ENCODE assay signal across 20 cellular contexts in genomic region chr11:35912883-35913614, GRCh38. TPM values are rescaled to one million over a fixed set of nuclear protein-coding genes. Genes with fewer than 3 reads are reported as not detected.
DNase-seq lines count a peak whose midpoint lies in the region; ATAC-seq and TF ChIP-seq lines count a peak whose summit lies in the region.
"Had no signal": no experiment of that assay in that cellular context is flagged by ENCODE, and none has a peak within 500 bp of the region (broad histone marks: within the 10 kb centered on the region; RNA-seq: fewer than 3 reads in every experiment).

No MANE protein-coding gene starts in this region.

- H3K36me3 ChIP-seq in neural cell (ENCODE audit: insufficient read depth, low read length) (no peaks in the 10 kb centered on the region), neuronal stem cell (replicated peaks in 1 of 2; ENCODE audit: control insufficient read depth in 2 of 2, insufficient read depth in 2 of 2, low read length in 2 of 2) (no peaks in the 10 kb centered on the region)

- no peak overlapping the region for H2BK15ac ChIP-seq in neuronal stem cell (ENCODE audit: low read length)

- no peaks in the 10 kb centered on the region for H4K20me1 ChIP-seq in neural cell (ENCODE audit: insufficient read depth)

- H3K9me3 ChIP-seq in neural cell (ENCODE audit: low read length) (no peaks in the 10 kb centered on the region), neuronal stem cell (replicated peaks in 1 of 2; ENCODE audit: control insufficient read depth in 2 of 2, insufficient read depth in 1 of 2, low read depth in 1 of 2, low read length in 2 of 2) (no peaks in the 10 kb centered on the region)
- H3K9me3 ChIP-seq: SK-N-SH had no signal

- DNase-seq in GM10266 (ENCODE audit: extremely low spot score) (peak; percentile 22), GM20000 (ENCODE audit: low spot score) (peak; percentile 13), neuronal stem cell (ENCODE audit: low spot score) (no peak), 8988T (no peak)
- no peak for DNase-seq in activated CD4-positive, alpha-beta T cell treated with anti-CD3 and anti-CD28 coated beads for 1 hour
- DNase-seq: COR-L47, DMS 273 treated with DMSO at 0.1 percent for 48 hours, MM.1S, NCI-H1092, NCI-H1436 treated with DMSO at 0.1 percent for 48 hours, NCI-H2081, NCI-H510A treated with DMSO at 0.1 percent for 48 hours, NCI-H82, PC-3, RPMI8226, SHP77 treated with DMSO at 0.1 percent for 48 hours, SK-N-SH had no signal

- H3K4me1 ChIP-seq in neuronal stem cell (ENCODE audit: control insufficient read depth in 2 of 2, insufficient read depth in 1 of 2, low read depth in 1 of 2, low read length in 2 of 2) = no peaks in the 10 kb centered on the region

- peak; percentile 25 for ATAC-seq in HG03469 (IDR thresholded peaks at IDR 0.05; ENCODE audit: unreplicated experiment)
- ATAC-seq in GM21717 (IDR thresholded peaks at IDR 0.05; ENCODE audit: unreplicated experiment) = no peak
- ATAC-seq: PC-3 had no signal

- H3K4me2 ChIP-seq in neural cell (ENCODE audit: low read length) = no peak overlapping the region
- no peak overlapping the region for H3K4me2 ChIP-seq in neuronal stem cell (ENCODE audit: insufficient read depth, low read length, poor library complexity, severe bottlenecking)
- H3K4me2 ChIP-seq: SK-N-SH had no signal

- H2BK120ac ChIP-seq in neuronal stem cell (ENCODE audit: low read depth, low read length) = no peak overlapping the region

- TF ChIP-seq EP300 in neural cell (conservative IDR thresholded peaks at IDR 0.05; ENCODE audit: poor library complexity, severe bottlenecking) = peak; percentile 84

- H3K18ac ChIP-seq in neuronal stem cell (ENCODE audit: low read length) = no peak overlapping the region

- no peak overlapping the region for H3K4ac ChIP-seq in neuronal stem cell (ENCODE audit: low read length)

- H4K8ac ChIP-seq in neuronal stem cell (ENCODE audit: low read depth, low read length) = no peak overlapping the region

- no peak for TF ChIP-seq CTCF in GM10266 (IDR thresholded peaks at IDR 0.05; ENCODE audit: control insufficient read depth, insufficient read depth, low read depth, missing control alignments)
- no peak for TF ChIP-seq CTCF in GM20000 (IDR thresholded peaks at IDR 0.05; ENCODE audit: extremely low read depth, missing control alignments)
- TF ChIP-seq CTCF in neural cell (IDR thresholded peaks at IDR 0.05; ENCODE audit: poor library complexity, severe bottlenecking) = no peak

- no peak overlapping the region for H3K23ac ChIP-seq in neuronal stem cell (ENCODE audit: low read depth, low read length, poor library complexity)

- no peak overlapping the region for H4K91ac ChIP-seq in neuronal stem cell (ENCODE audit: low read depth, low read length, poor library complexity)

- H3K4me3 ChIP-seq in neural cell (ENCODE audit: low read length) (no peak overlapping the region), neuronal stem cell (ENCODE audit: low read length in 2 of 2) (no peak overlapping the region)

- H3K9ac ChIP-seq in neural cell (ENCODE audit: low read length) = no peak overlapping the region
- no peak overlapping the region for H3K9ac ChIP-seq in neuronal stem cell (ENCODE audit: low read depth, low read length, poor library complexity)
- H3K9ac ChIP-seq: SK-N-SH had no signal

- no peak overlapping the region for H2AK5ac ChIP-seq in neuronal stem cell (ENCODE audit: low read depth, low read length)

- H3K79me1 ChIP-seq in neuronal stem cell (ENCODE audit: low read depth, low read length) = no peaks in the 10 kb centered on the region

- H3K9me2 ChIP-seq in neural cell (ENCODE audit: insufficient read depth, low read length) = no peaks in the 10 kb centered on the region
- H3K9me2 ChIP-seq: SK-N-SH had no signal

- no peaks in the 10 kb centered on the region for H3F3A ChIP-seq in neural cell (ENCODE audit: insufficient read depth, low read length, poor library complexity, severe bottlenecking)

- H2AFZ ChIP-seq in neural cell (ENCODE audit: low read depth, low read length) = no peak overlapping the region
- no peak overlapping the region for H2AFZ ChIP-seq in neuronal stem cell (ENCODE audit: low read length)

- H2BK12ac ChIP-seq in neuronal stem cell (ENCODE audit: low read length) = no peak overlapping the region

- no peak for TF ChIP-seq RAD21 in neural cell (conservative IDR thresholded peaks at IDR 0.05)

- H3K14ac ChIP-seq in neuronal stem cell (ENCODE audit: low read length) = no peak overlapping the region

- H3K27ac ChIP-seq in neural cell (ENCODE audit: low read length) (no peak overlapping the region), neuronal stem cell (replicated peaks; ENCODE audit: low read length) (no peak overlapping the region)

- H3K27me3 ChIP-seq in neural cell (ENCODE audit: insufficient read depth, low read depth, low read length) = no peaks in the 10 kb centered on the region
- H3K27me3 ChIP-seq in neuronal stem cell (ENCODE audit: control insufficient read depth in 3 of 3, insufficient read depth in 3 of 3, low read depth in 1 of 3, low read length in 3 of 3) = no peaks in the 10 kb centered on the region

- no peaks in the 10 kb centered on the region for H3K79me2 ChIP-seq in neural cell (replicated peaks; ENCODE audit: insufficient read depth, low read length)

- no peak overlapping the region for H2BK5ac ChIP-seq in neuronal stem cell (ENCODE audit: low read length)

TF ChIP-seq in neural cell, 6 proteins besides CTCF, POLR2A, EP300 and RAD21:
- TF ChIP-seq POLR2AphosphoS5 (IDR thresholded peaks at IDR 0.05) = peak; percentile 40
- TF ChIP-seq EZH2 (IDR thresholded peaks at IDR 0.05; ENCODE audit: borderline replicate concordance, insufficient read depth, low read length, poor library complexity, severe bottlenecking) = no peak

RNA-seq across cellular contexts. Expression of gene LDLRAD3, which starts 30.8 kb away (rescaled TPM):
- 3.5 TPM in 2 replicates for polyA plus RNA-seq in neural cell
- 33.5 and 41.4 TPM in 2 replicates for polyA minus RNA-seq in neural cell
- polyA plus RNA-seq in neuronal stem cell (2013, experiment 1 of 2) = 53.5 TPM
- polyA plus RNA-seq in neuronal stem cell (2013, experiment 2 of 2) = 54.7 TPM

Comparison
In these comparisons a context has a peak if more than half of its experiments do, and no peak if none do; other contexts are left out.
1. DNase-seq: peak in GM10266 (single experiment) and GM20000 (single experiment); none in neuronal stem cell (single experiment), activated CD4-positive, alpha-beta T cell treated with anti-CD3 and anti-CD28 coated beads for 1 hour (single experiment) and 8988T (single experiment).